8 cellular contexts compared by ENCODE assay signal in the genomic region with DNA sequence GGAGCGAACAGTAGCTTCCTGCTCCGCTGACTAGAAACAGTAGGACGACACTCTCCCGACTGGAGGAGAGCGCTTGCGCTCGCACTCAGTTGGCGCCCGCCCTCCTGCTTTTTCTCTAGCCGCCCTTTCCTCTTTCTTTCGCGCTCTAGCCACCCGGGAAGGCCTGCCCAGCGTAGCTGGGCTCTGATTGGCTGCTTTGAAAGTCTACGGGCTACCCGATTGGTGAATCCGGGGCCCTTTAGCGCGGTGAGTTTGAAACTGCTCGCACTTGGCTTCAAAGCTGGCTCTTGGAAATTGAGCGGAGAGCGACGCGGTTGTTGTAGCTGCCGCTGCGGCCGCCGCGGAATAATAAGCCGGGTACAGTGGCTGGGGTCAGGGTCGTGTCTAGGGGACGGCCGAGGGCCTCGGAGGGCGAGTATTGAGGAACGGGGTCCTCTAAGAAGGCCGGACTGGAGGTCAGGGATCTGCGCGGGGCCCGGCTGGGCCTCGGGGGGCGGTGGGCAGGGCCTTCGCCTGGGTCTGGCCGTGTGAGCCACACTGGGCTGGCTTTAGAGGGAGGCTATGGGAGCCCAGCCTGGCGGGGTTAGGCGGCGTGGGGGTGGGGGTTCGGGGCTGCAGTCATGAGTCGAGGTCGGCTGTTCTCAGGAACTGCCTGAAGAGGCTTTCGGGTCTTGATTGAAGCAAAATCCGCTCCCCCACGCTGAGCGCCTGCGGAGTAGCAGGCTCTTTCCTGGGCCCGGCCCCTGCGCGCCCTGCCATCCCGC. TPM values are rescaled to one million over a fixed set of nuclear protein-coding genes. Genes with fewer than 3 reads are reported as not detected.
A peak's percentile ranks its signal among the peaks of the same experiment; 100 is the strongest.
DNase-seq lines count a peak whose midpoint lies in the region; ATAC-seq and TF ChIP-seq lines count a peak whose summit lies in the region.

A gene (plus strand): TSS at position 265 of the 764 bp plus-strand sequence. CDS start 1,688 bp downstream, outside the sequence.

- WGBS in trophoblast cell (ENCODE audit: extremely low coverage, insufficient coverage, insufficient read length) = no CpG with 5 or more reads among the region's 59 CpGs

- H2AFZ ChIP-seq in trophoblast cell (ENCODE audit: insufficient read depth, low read length, poor library complexity) = peak within 1 kb of the TSS; percentile 86

- peaks cover 7% of the 10 kb centered on the region for H3K79me2 ChIP-seq in trophoblast cell (ENCODE audit: control insufficient read depth, insufficient read depth, low read length, poor library complexity)

- peaks cover 6% of the 10 kb centered on the region for H3K79me1 ChIP-seq in trophoblast cell (ENCODE audit: low read length)

- H3K4me2 ChIP-seq in trophoblast cell (ENCODE audit: low read length) = peak within 1 kb of the TSS; percentile 70

- H2AK5ac ChIP-seq in trophoblast cell (ENCODE audit: low read length) = peak within 1 kb of the TSS; percentile 35

- H4K12ac ChIP-seq in trophoblast cell (ENCODE audit: low read depth, low read length) = peak within 1 kb of the TSS; percentile 94

- peaks cover 38% of the 10 kb centered on the region for H3K4me1 ChIP-seq in cardiac muscle cell (ENCODE audit: low read depth)
- no peaks in the 10 kb centered on the region for H3K4me1 ChIP-seq in trophoblast cell (ENCODE audit: control insufficient read depth in 1 of 2, insufficient read depth in 2 of 2, low read length in 2 of 2)

- H3K18ac ChIP-seq in trophoblast cell (ENCODE audit: low read length) = peak within 1 kb of the TSS; percentile 97

- peaks cover 23% of the 10 kb centered on the region for H3K4me1 Mint-ChIP-seq in type B pancreatic cell (ENCODE audit: unreplicated experiment)

- peak; percentile 96 for ATAC-seq in HG02759 (IDR thresholded peaks at IDR 0.05; ENCODE audit: unreplicated experiment)

- peak within 1 kb of the TSS; percentile 77 for H3K4me3 ChIP-seq in GM12865 (ENCODE audit: low read depth, low read length)
- peak within 1 kb of the TSS; percentile 77 for H3K4me3 ChIP-seq in cardiac muscle cell
- H3K4me3 ChIP-seq in trophoblast cell (ENCODE audit: low read depth, low read length) = peak within 1 kb of the TSS; percentile 90

- H3K9ac ChIP-seq in trophoblast cell (ENCODE audit: low read length) = peak within 1 kb of the TSS; percentile 97

- H3K14ac ChIP-seq in trophoblast cell (ENCODE audit: low read length) = peak within 1 kb of the TSS; percentile 92

- H3K27ac ChIP-seq in cardiac muscle cell (peak within 1 kb of the TSS; percentile 86), trophoblast cell (ENCODE audit: low read depth, low read length) (peak within 1 kb of the TSS; percentile 81)

- DNase-seq in GM12865 (ENCODE audit: low read depth) (peak; percentile 98), NCI-H1417 (lab: John Stamatoyannopoulos, UW) (peak; percentile 94 to 98 (median 95)), SW 1271 (lab: John Stamatoyannopoulos, UW) (peak; percentile 84 to 95), cardiac muscle cell (ENCODE audit: low read depth in 1 of 2, low spot score in 1 of 2) (peak; percentile 99), trophoblast cell (peak; percentile 96 to 99), type B pancreatic cell (ENCODE audit: extremely low spot score, unreplicated experiment) (peak; percentile 97)
- peak; percentile 86 for DNase-seq in activated naive CD8-positive, alpha-beta T cell treated with anti-CD3 and anti-CD28 coated beads, Interleukin-2, amount 50 U/mL, for 16 hours (ENCODE audit: low read depth, low spot score)

- H3K4ac ChIP-seq in trophoblast cell (ENCODE audit: low read depth, low read length) = peak within 1 kb of the TSS; percentile 100

- H3K36me3 ChIP-seq in cardiac muscle cell = no peaks in the 10 kb centered on the region
- no peaks in the 10 kb centered on the region for H3K36me3 ChIP-seq in trophoblast cell (ENCODE audit: control insufficient read depth in 1 of 2, insufficient read depth in 2 of 2, low read length in 2 of 2)

- H3K9me3 Mint-ChIP-seq in type B pancreatic cell = peaks cover 4% of the 10 kb centered on the region

- H3K4me3 Mint-ChIP-seq in type B pancreatic cell = peak within 1 kb of the TSS; percentile 100

- H3K23ac ChIP-seq in trophoblast cell (ENCODE audit: low read length) = no peak within 1 kb of the TSS

- H3K9me3 ChIP-seq in cardiac muscle cell (ENCODE audit: low read depth) (no peaks in the 10 kb centered on the region), trophoblast cell (ENCODE audit: insufficient read depth, low read depth, low read length) (no peaks in the 10 kb centered on the region)

- H3K27me3 ChIP-seq in cardiac muscle cell = no peaks in the 10 kb centered on the region
- H3K27me3 ChIP-seq in trophoblast cell (ENCODE audit: insufficient read depth, low read length) = no peaks in the 10 kb centered on the region

- peaks cover 3% of the 10 kb centered on the region for H3K27me3 Mint-ChIP-seq in type B pancreatic cell

- H3K27ac Mint-ChIP-seq in type B pancreatic cell = peak within 1 kb of the TSS; percentile 95

- peak within 1 kb of the TSS; percentile 36 for H2BK12ac ChIP-seq in trophoblast cell (ENCODE audit: low read length)

- H2BK5ac ChIP-seq in trophoblast cell (ENCODE audit: low read depth, low read length, poor library complexity) = peak within 1 kb of the TSS; percentile 96

- H2BK120ac ChIP-seq in trophoblast cell (ENCODE audit: insufficient read depth, low read length, poor library complexity) = peak within 1 kb of the TSS; percentile 72

- TF ChIP-seq CTCF in GM12865 (IDR thresholded peaks at IDR 0.05; ENCODE audit: insufficient read depth, low read depth, low read length, missing control alignments) (no peak), cardiac muscle cell (IDR thresholded peaks at IDR 0.05; ENCODE audit: low read depth, low read length) (no peak), type B pancreatic cell (conservative IDR thresholded peaks at IDR 0.05) (no peak)

- peaks cover 10% of the 10 kb centered on the region for H3K36me3 Mint-ChIP-seq in type B pancreatic cell

- H4K91ac ChIP-seq in trophoblast cell (ENCODE audit: low read depth, low read length) = peak within 1 kb of the TSS; percentile 90

- peak within 1 kb of the TSS; percentile 90 for H4K8ac ChIP-seq in trophoblast cell (ENCODE audit: low read depth, low read length)

RNA-seq across cellular contexts. Expression of the gene that starts here (rescaled TPM):
- total RNA-seq in cardiac muscle cell (20.1 and 65.3 TPM in 2 replicates), type B pancreatic cell (ENCODE audit: low replicate concordance) (24.4 and 70.1 TPM in 2 replicates)
- polyA plus RNA-seq in cardiac muscle cell = 34.0 and 172 TPM in 2 replicates
- 64.0 and 65.3 TPM in 2 replicates for polyA plus RNA-seq in trophoblast cell (2013)

Comparison
In these comparisons a context has a peak if more than half of its experiments do, and no peak if none do; other contexts are left out.
1. Peak in every context shown above with its lines: DNase-seq, ATAC-seq, H3K4me3 ChIP-seq and H3K27ac ChIP-seq.